Comparison of ENCODE assay signal across 12 cellular contexts in genomic region chr17:79937435-79937870, GRCh38.
DNase-seq lines count a peak whose midpoint lies in the region; ATAC-seq and TF ChIP-seq lines count a peak whose summit lies in the region.
"Had no signal": no experiment of that assay in that cellular context is flagged by ENCODE, and none has a peak within 500 bp of the region (broad histone marks: within the 10 kb centered on the region; RNA-seq: fewer than 3 reads in every experiment).

No MANE protein-coding gene starts in this region.

- no peak for ATAC-seq in left ventricle myocardium superior
- ATAC-seq in left cardiac atrium: no peak
- no peak for ATAC-seq in SK-N-SH treated with all-trans-retinoic acid at 6 μM for 48 hours

- peaks cover 4% of the 10 kb centered on the region for H3K27me3 ChIP-seq in thymus (ENCODE audit: control insufficient read depth, insufficient read depth)
- H3K27me3 ChIP-seq: ascending aorta, SJCRH30 had no signal

- 12% methylated on average over 10 of the region's 10 CpGs for WGBS in thymus

- peak overlapping the region; percentile 52 for H3K4me3 ChIP-seq in SK-N-MC
- no peak overlapping the region for H3K4me3 ChIP-seq in thymus (ENCODE audit: low read length)
- H3K4me3 ChIP-seq: ascending aorta, SJCRH30 had no signal

- H3K4me1 ChIP-seq in thymus (ENCODE audit: control insufficient read depth, insufficient read depth, low read length): peaks cover 2% of the 10 kb centered on the region
- H3K4me1 ChIP-seq: ascending aorta had no signal

- peak; percentile 23 for DNase-seq in left ventricle myocardium superior
- DNase-seq in left cardiac atrium: no peak
- no peak for DNase-seq in SK-N-MC (ENCODE audit: low read depth, low spot score)
- peak; percentile 65 for DNase-seq in left kidney (ENCODE audit: low read depth, low spot score)
- DNase-seq in nucleus accumbens (lab: John Stamatoyannopoulos, UW): no peak
- no peak for DNase-seq in CD1c-positive myeloid dendritic cell (ENCODE audit: extremely low spot score)
- DNase-seq: activated CD4-positive, alpha-beta T cell treated with anti-CD3 and anti-CD28 coated beads, Interleukin-2, amount 10 ng/mL, durations not matched to agents 7 days and 5 days; NCI-H146 had no signal

- no peaks in the 10 kb centered on the region for H3K9me3 ChIP-seq in SK-N-MC (ENCODE audit: low read depth, low read length)
- no peaks in the 10 kb centered on the region for H3K9me3 ChIP-seq in thymus (ENCODE audit: control insufficient read depth)
- H3K9me3 ChIP-seq: ascending aorta, SJCRH30 had no signal

- no peaks in the 10 kb centered on the region for H3K36me3 ChIP-seq in SK-N-MC (ENCODE audit: insufficient read depth, low read length)
- H3K36me3 ChIP-seq in thymus (ENCODE audit: control insufficient read depth, insufficient read depth): no peaks in the 10 kb centered on the region
- H3K36me3 ChIP-seq: SJCRH30 had no signal

- intact Hi-C loops in left ventricle myocardium superior (cut with micrococcal nuclease) (no loop called here), left cardiac atrium (cut with DNase I) (no loop called here)

- H3K9ac ChIP-seq in SK-N-MC (ENCODE audit: insufficient read length): no peak overlapping the region

- peak overlapping the region; percentile 77; the same call in 1 of the 2 replicates for H3K27ac ChIP-seq in SK-N-MC
- peak overlapping the region; percentile 1 for H3K27ac ChIP-seq in thymus (ENCODE audit: low read depth)
- H3K27ac ChIP-seq: ascending aorta, SJCRH30 had no signal

TF ChIP-seq in SK-N-SH treated with all-trans-retinoic acid at 6 μM for 48 hours, 23 proteins besides CTCF, POLR2A, EP300 and RAD21:
- TF ChIP-seq ESRRG (CRISPR knock-in tag; IDR thresholded peaks at IDR 0.05): no peak
- no peak for TF ChIP-seq RARB (CRISPR knock-in tag; IDR thresholded peaks at IDR 0.05)
- TF ChIP-seq BACH2 (CRISPR knock-in tag; IDR thresholded peaks at IDR 0.05; ENCODE audit: borderline replicate concordance): no peak
- TF ChIP-seq OSR1 (CRISPR knock-in tag; IDR thresholded peaks at IDR 0.05): no peak
- TF ChIP-seq, protein P1, sequence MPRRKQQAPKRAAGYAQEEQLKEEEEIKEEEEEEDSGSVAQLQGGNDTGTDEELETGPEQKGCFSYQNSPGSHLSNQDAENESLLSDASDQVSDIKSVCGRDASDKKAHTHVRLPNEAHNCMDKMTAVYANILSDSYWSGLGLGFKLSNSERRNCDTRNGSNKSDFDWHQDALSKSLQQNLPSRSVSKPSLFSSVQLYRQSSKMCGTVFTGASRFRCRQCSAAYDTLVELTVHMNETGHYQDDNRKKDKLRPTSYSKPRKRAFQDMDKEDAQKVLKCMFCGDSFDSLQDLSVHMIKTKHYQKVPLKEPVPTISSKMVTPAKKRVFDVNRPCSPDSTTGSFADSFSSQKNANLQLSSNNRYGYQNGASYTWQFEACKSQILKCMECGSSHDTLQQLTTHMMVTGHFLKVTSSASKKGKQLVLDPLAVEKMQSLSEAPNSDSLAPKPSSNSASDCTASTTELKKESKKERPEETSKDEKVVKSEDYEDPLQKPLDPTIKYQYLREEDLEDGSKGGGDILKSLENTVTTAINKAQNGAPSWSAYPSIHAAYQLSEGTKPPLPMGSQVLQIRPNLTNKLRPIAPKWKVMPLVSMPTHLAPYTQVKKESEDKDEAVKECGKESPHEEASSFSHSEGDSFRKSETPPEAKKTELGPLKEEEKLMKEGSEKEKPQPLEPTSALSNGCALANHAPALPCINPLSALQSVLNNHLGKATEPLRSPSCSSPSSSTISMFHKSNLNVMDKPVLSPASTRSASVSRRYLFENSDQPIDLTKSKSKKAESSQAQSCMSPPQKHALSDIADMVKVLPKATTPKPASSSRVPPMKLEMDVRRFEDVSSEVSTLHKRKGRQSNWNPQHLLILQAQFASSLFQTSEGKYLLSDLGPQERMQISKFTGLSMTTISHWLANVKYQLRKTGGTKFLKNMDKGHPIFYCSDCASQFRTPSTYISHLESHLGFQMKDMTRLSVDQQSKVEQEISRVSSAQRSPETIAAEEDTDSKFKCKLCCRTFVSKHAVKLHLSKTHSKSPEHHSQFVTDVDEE (CRISPR knock-in tag; IDR thresholded peaks at IDR 0.05): no peak
- no peak for TF ChIP-seq ZNF70 (CRISPR knock-in tag; IDR thresholded peaks at IDR 0.05)
- TF ChIP-seq ISL1 (CRISPR knock-in tag; IDR thresholded peaks at IDR 0.05): no peak
- no peak for TF ChIP-seq GLIS3 (CRISPR knock-in tag; IDR thresholded peaks at IDR 0.05)
- TF ChIP-seq ZC3H10 (CRISPR knock-in tag; IDR thresholded peaks at IDR 0.05): no peak
- TF ChIP-seq TCF4 (CRISPR knock-in tag; IDR thresholded peaks at IDR 0.05; ENCODE audit: borderline replicate concordance): no peak
- no peak for TF ChIP-seq PATZ1 (CRISPR knock-in tag; IDR thresholded peaks at IDR 0.05; ENCODE audit: borderline replicate concordance)
- TF ChIP-seq, protein P2, sequence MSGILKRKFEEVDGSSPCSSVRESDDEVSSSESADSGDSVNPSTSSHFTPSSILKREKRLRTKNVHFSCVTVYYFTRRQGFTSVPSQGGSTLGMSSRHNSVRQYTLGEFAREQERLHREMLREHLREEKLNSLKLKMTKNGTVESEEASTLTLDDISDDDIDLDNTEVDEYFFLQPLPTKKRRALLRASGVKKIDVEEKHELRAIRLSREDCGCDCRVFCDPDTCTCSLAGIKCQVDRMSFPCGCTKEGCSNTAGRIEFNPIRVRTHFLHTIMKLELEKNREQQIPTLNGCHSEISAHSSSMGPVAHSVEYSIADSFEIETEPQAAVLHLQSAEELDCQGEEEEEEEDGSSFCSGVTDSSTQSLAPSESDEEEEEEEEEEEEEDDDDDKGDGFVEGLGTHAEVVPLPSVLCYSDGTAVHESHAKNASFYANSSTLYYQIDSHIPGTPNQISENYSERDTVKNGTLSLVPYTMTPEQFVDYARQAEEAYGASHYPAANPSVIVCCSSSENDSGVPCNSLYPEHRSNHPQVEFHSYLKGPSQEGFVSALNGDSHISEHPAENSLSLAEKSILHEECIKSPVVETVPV (CRISPR knock-in tag; IDR thresholded peaks at IDR 0.05): no peak
- no peak for TF ChIP-seq CSDC2 (CRISPR knock-in tag; IDR thresholded peaks at IDR 0.05)
- TF ChIP-seq ZNF565 (CRISPR knock-in tag; conservative IDR thresholded peaks at IDR 0.05; ENCODE audit: low read depth): no peak
- no peak for TF ChIP-seq SNAI2 (CRISPR knock-in tag; IDR thresholded peaks at IDR 0.05)
- TF ChIP-seq ZFP3 (CRISPR knock-in tag; IDR thresholded peaks at IDR 0.05): no peak
- TF ChIP-seq ZNF8 (CRISPR knock-in tag; IDR thresholded peaks at IDR 0.05): no peak
- TF ChIP-seq PPARA (CRISPR knock-in tag; IDR thresholded peaks at IDR 0.05; ENCODE audit: borderline replicate concordance): no peak
- no peak for TF ChIP-seq TOX (CRISPR knock-in tag; IDR thresholded peaks at IDR 0.05; ENCODE audit: borderline replicate concordance)

Comparison
In these comparisons a context has a peak if more than half of its experiments do, and no peak if none do; other contexts are left out.
1. DNase-seq: peak in left ventricle myocardium superior (single experiment) and left kidney (single experiment); none in left cardiac atrium (single experiment), SK-N-MC (single experiment), nucleus accumbens (0 of 56) and CD1c-positive myeloid dendritic cell (single experiment).